Comparison of ENCODE assay signal across 1 cellular context in genomic region chr11:119694334-119694733, GRCh38.
TF ChIP-seq lines count a peak whose summit lies in the region.

No MANE protein-coding gene starts in this region.

TF ChIP-seq in SK-N-SH treated with all-trans-retinoic acid at 6 μM for 48 hours, 23 proteins besides CTCF, POLR2A, EP300 and RAD21 (continued from another document):
- TF ChIP-seq PATZ1 (CRISPR knock-in tag; IDR thresholded peaks at IDR 0.05; ENCODE audit: borderline replicate concordance): no peak
